In the genomic region with DNA sequence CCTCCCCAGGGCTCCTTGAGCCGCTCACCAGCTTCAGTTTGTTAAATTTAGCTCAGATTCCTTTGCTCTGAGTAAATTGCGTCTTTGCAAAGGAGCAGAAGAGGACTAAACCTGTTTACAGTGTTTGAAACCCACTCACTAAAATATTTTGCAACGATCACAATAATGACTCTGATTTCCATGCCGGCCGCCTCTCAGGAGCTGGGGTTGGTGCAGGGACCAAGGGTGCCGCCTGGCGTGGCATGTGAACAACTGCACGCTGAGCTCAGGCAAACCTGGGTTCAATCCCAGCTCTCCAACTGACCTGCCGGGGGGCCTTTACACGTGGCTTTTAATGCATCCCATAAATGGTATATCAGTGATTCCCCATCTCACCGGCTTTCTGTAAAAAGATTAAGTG, we compare ENCODE assay signal across 2 cellular contexts.
TF ChIP-seq lines count a peak whose summit lies in the region.

No MANE protein-coding gene starts in this region.

TF ChIP-seq in HepG2, 621 proteins besides CTCF, POLR2A, EP300 and RAD21:
- TF ChIP-seq, protein P1, sequence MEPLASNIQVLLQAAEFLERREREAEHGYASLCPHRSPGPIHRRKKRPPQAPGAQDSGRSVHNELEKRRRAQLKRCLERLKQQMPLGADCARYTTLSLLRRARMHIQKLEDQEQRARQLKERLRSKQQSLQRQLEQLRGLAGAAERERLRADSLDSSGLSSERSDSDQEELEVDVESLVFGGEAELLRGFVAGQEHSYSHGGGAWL (CRISPR knock-in tag; IDR thresholded peaks at IDR 0.05), result no peak
- TF ChIP-seq STAG1 (CRISPR knock-in tag; IDR thresholded peaks at IDR 0.05) (peak; percentile 50), ZNF446 (CRISPR knock-in tag; IDR thresholded peaks at IDR 0.05) (no peak)
TF ChIP-seq in HepG2: peak in this region for 1.

TF ChIP-seq in H1, 55 proteins besides CTCF, POLR2A, EP300 and RAD21:
- TF ChIP-seq TEAD4 (IDR thresholded peaks at IDR 0.05; ENCODE audit: low read depth, low read length) (no peak), SUZ12 (IDR thresholded peaks at IDR 0.05; ENCODE audit: low read length) (no peak), FOSL1 (IDR thresholded peaks at IDR 0.05; ENCODE audit: insufficient read depth, low read depth, low read length) (no peak), RFX5 (IDR thresholded peaks at IDR 0.05; ENCODE audit: borderline replicate concordance, low read depth, low read length) (no peak), SP4 (IDR thresholded peaks at IDR 0.05; ENCODE audit: low read length) (no peak), KDM5A (IDR thresholded peaks at IDR 0.05; ENCODE audit: low read length) (no peak), SRF (IDR thresholded peaks at IDR 0.05; ENCODE audit: low read depth, low read length) (no peak), TAF1 (IDR thresholded peaks at IDR 0.05; ENCODE audit: low read depth, low read length) (no peak), ASH2L (IDR thresholded peaks at IDR 0.05; ENCODE audit: low read length) (no peak), RXRA (IDR thresholded peaks at IDR 0.05; ENCODE audit: insufficient read depth, low read depth, low read length) (no peak), BCL11A (IDR thresholded peaks at IDR 0.05; ENCODE audit: low read depth in 2 of 2, low read length in 2 of 2) (no peak), CHD1 (IDR thresholded peaks at IDR 0.05; ENCODE audit: low read depth, low read length) (no peak), KDM1A (IDR thresholded peaks at IDR 0.05; ENCODE audit: borderline replicate concordance, low read length) (no peak), NANOG (IDR thresholded peaks at IDR 0.05; ENCODE audit: insufficient read depth, low read depth, low read length, poor library complexity, severe bottlenecking) (no peak), GABPA (IDR thresholded peaks at IDR 0.05; ENCODE audit: borderline replicate concordance, insufficient read depth, low read length) (no peak)
- TF ChIP-seq, protein P2, sequence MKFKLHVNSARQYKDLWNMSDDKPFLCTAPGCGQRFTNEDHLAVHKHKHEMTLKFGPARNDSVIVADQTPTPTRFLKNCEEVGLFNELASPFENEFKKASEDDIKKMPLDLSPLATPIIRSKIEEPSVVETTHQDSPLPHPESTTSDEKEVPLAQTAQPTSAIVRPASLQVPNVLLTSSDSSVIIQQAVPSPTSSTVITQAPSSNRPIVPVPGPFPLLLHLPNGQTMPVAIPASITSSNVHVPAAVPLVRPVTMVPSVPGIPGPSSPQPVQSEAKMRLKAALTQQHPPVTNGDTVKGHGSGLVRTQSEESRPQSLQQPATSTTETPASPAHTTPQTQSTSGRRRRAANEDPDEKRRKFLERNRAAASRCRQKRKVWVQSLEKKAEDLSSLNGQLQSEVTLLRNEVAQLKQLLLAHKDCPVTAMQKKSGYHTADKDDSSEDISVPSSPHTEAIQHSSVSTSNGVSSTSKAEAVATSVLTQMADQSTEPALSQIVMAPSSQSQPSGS (IDR thresholded peaks at IDR 0.05; ENCODE audit: low read length), result no peak
- TF ChIP-seq, protein P3, sequence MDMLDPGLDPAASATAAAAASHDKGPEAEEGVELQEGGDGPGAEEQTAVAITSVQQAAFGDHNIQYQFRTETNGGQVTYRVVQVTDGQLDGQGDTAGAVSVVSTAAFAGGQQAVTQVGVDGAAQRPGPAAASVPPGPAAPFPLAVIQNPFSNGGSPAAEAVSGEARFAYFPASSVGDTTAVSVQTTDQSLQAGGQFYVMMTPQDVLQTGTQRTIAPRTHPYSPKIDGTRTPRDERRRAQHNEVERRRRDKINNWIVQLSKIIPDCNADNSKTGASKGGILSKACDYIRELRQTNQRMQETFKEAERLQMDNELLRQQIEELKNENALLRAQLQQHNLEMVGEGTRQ (IDR thresholded peaks at IDR 0.05; ENCODE audit: low read length), result no peak
- TF ChIP-seq, protein P4, sequence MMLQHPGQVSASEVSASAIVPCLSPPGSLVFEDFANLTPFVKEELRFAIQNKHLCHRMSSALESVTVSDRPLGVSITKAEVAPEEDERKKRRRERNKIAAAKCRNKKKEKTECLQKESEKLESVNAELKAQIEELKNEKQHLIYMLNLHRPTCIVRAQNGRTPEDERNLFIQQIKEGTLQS (IDR thresholded peaks at IDR 0.05; ENCODE audit: insufficient read depth, low read depth, low read length), result no peak
